8 cellular contexts compared by ENCODE assay signal in genomic region chr5:399296-400281, GRCh38. TPM values are rescaled to one million over a fixed set of nuclear protein-coding genes. Genes with fewer than 3 reads are reported as not detected.
A peak's percentile ranks its signal among the peaks of the same experiment; 100 is the strongest.
DNase-seq lines count a peak whose midpoint lies in the region; ATAC-seq lines count a peak whose summit lies in the region.

No MANE protein-coding gene starts in this region.

- no peak overlapping the region for H3K9ac ChIP-seq in trophoblast cell (ENCODE audit: low read length)

- peaks cover 3% of the 10 kb centered on the region for H3K79me2 ChIP-seq in trophoblast cell (ENCODE audit: control insufficient read depth, insufficient read depth, low read length, poor library complexity)

- H3K9me3 ChIP-seq in trophoblast cell (ENCODE audit: insufficient read depth, low read depth, low read length) = peaks cover 2% of the 10 kb centered on the region
- H3K9me3 ChIP-seq in effector memory CD4-positive, alpha-beta T cell (ENCODE audit: control insufficient read depth, low read length) = no peaks in the 10 kb centered on the region

- no peak overlapping the region for H3K4me3 ChIP-seq in trophoblast cell (ENCODE audit: low read depth, low read length)
- H3K4me3 ChIP-seq in effector memory CD4-positive, alpha-beta T cell (ENCODE audit: insufficient read depth, low read depth, low read length, poor library complexity, severe bottlenecking) = no peak overlapping the region

- H2AFZ ChIP-seq in trophoblast cell (ENCODE audit: insufficient read depth, low read length, poor library complexity) = peak overlapping the region; percentile 64

- peak overlapping the region; percentile 43 for H3K18ac ChIP-seq in trophoblast cell (ENCODE audit: low read length)

- no peak overlapping the region for H2BK5ac ChIP-seq in trophoblast cell (ENCODE audit: low read depth, low read length, poor library complexity)

- no CpG with 5 or more reads among the region's 45 CpGs for WGBS in trophoblast cell (ENCODE audit: extremely low coverage, insufficient coverage, insufficient read length)

- H2BK12ac ChIP-seq in trophoblast cell (ENCODE audit: low read length) = peak overlapping the region; percentile 51

- H4K8ac ChIP-seq in trophoblast cell (ENCODE audit: low read depth, low read length) = no peak overlapping the region

- peak overlapping the region; percentile 2 for H2BK120ac ChIP-seq in trophoblast cell (ENCODE audit: insufficient read depth, low read length, poor library complexity)

- DNase-seq in DMS 273 (lab: John Stamatoyannopoulos, UW; ENCODE audit: unreplicated experiment) = peak; percentile 95
- peak; percentile 95 to 96 for DNase-seq in NCI-H524 (lab: John Stamatoyannopoulos, UW)
- DNase-seq in activated T-cell treated with anti-CD3 and anti-CD28 coated beads, Interleukin-2, amount 50 U/mL, for 48 hours = peak; percentile 83 to 85
- peak; percentile 98 for DNase-seq in glomerular visceral epithelial cell (ENCODE audit: extremely low spot score)
- peak; percentile 74 to 82 for DNase-seq in trophoblast cell
- no peak for DNase-seq in effector memory CD4-positive, alpha-beta T cell

- H4K12ac ChIP-seq in trophoblast cell (ENCODE audit: low read depth, low read length) = no peak overlapping the region

- no peak overlapping the region for H3K23ac ChIP-seq in trophoblast cell (ENCODE audit: low read length)

- H4K91ac ChIP-seq in trophoblast cell (ENCODE audit: low read depth, low read length) = peak overlapping the region; percentile 32

- peaks cover 21% of the 10 kb centered on the region for H3K79me1 ChIP-seq in trophoblast cell (ENCODE audit: low read length)

- H3K4me1 ChIP-seq in trophoblast cell (ENCODE audit: control insufficient read depth in 1 of 2, insufficient read depth in 2 of 2, low read length in 2 of 2) = peaks cover 17 to 30% of the 10 kb centered on the region in 2 experiments
- H3K4me1 ChIP-seq in effector memory CD4-positive, alpha-beta T cell (ENCODE audit: control insufficient read depth, insufficient read depth, low read length, poor library complexity, severe bottlenecking) = no peaks in the 10 kb centered on the region

- no peak overlapping the region for H3K27ac ChIP-seq in trophoblast cell (ENCODE audit: low read depth, low read length)
- H3K27ac ChIP-seq in effector memory CD4-positive, alpha-beta T cell (ENCODE audit: insufficient read depth, low read length, poor library complexity, severe bottlenecking) = no peak overlapping the region

- peak overlapping the region; percentile 42 for H3K14ac ChIP-seq in trophoblast cell (ENCODE audit: low read length)

- ATAC-seq in GM19438 (IDR thresholded peaks at IDR 0.05; ENCODE audit: low read depth, unreplicated experiment) (peak; percentile 67), HG03442 (IDR thresholded peaks at IDR 0.05; ENCODE audit: unreplicated experiment) (peak; percentile 72)

- H2AK5ac ChIP-seq in trophoblast cell (ENCODE audit: low read length) = no peak overlapping the region

- H3K36me3 ChIP-seq in trophoblast cell (ENCODE audit: control insufficient read depth in 1 of 2, insufficient read depth in 2 of 2, low read length in 2 of 2) = no peaks in the 10 kb centered on the region
- H3K36me3 ChIP-seq in effector memory CD4-positive, alpha-beta T cell (ENCODE audit: control insufficient read depth, insufficient read depth, low read length) = no peaks in the 10 kb centered on the region

- peak overlapping the region; percentile 23 for H3K4me2 ChIP-seq in trophoblast cell (ENCODE audit: low read length)

- H3K4ac ChIP-seq in trophoblast cell (ENCODE audit: low read depth, low read length) = no peak overlapping the region

- no peaks in the 10 kb centered on the region for H3K27me3 ChIP-seq in trophoblast cell (ENCODE audit: insufficient read depth, low read length)
- no peaks in the 10 kb centered on the region for H3K27me3 ChIP-seq in effector memory CD4-positive, alpha-beta T cell (replicated peaks; ENCODE audit: control insufficient read depth, insufficient read depth, low read length, poor library complexity, severe bottlenecking)

RNA-seq across cellular contexts. Expression of gene EXOC3, which starts 43.4 kb away (rescaled TPM):
- polyA plus RNA-seq in trophoblast cell (2013) = 24.0 and 24.2 TPM in 2 replicates

Comparison
In these comparisons a context has a peak if more than half of its experiments do, and no peak if none do; other contexts are left out.
1. DNase-seq: peak in DMS 273 (single experiment), NCI-H524 (2 of 2), activated T-cell treated with anti-CD3 and anti-CD28 coated beads, Interleukin-2, amount 50 U/mL, for 48 hours (2 of 2), glomerular visceral epithelial cell (single experiment) and trophoblast cell (2 of 2); none in effector memory CD4-positive, alpha-beta T cell (0 of 3).